9 cellular contexts compared by ENCODE assay signal in the genomic region with DNA sequence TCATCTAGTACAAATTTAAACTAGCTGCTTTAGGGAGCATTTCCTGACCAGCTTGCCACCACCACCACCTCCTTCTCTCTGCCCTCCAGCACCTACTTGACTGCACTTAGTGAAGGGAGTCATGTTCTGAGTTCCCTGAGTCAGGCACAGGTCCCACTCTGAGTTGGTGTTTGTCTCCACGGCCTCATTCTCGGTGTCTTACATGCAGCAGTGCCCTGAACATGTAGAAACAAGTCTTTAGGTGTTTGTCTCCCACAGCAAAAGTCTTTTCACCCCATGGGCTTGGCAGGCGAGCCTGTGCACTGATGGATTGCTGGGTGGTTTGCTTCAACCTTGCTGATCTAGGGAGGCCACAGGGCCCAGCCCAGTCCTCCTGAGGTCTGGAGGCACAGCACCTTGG. TPM values are rescaled to one million over a fixed set of nuclear protein-coding genes. Genes with fewer than 3 reads are reported as not detected.
A peak's percentile ranks its signal among the peaks of the same experiment; 100 is the strongest.
DNase-seq lines count a peak whose midpoint lies in the region; ATAC-seq, FAIRE-seq and TF ChIP-seq lines count a peak whose summit lies in the region.
"Had no signal": no experiment of that assay in that cellular context is flagged by ENCODE, and none has a peak within 500 bp of the region (broad histone marks: within the 10 kb centered on the region; RNA-seq: fewer than 3 reads in every experiment).

No MANE protein-coding gene starts in this region.

- H3K36me3 ChIP-seq in endodermal cell (ENCODE audit: control insufficient read depth, insufficient read depth, low read length), result peaks cover 40% of the 10 kb centered on the region

- no peak overlapping the region for H3K9ac ChIP-seq in endodermal cell (ENCODE audit: extremely low read depth, low read length, poor library complexity, severe bottlenecking)

- H3K4me3 ChIP-seq in endodermal cell (ENCODE audit: low read length), result no peak overlapping the region

- H3K9me3 Mint-ChIP-seq in T-helper 1 cell treated with Interleukin-12 subunit alpha and Interleukin-12 subunit beta and Interleukin-4 antibody, amounts not matched to agents 30 μg/mL and 1 μg/mL, for 36 hours, result no peaks in the 10 kb centered on the region
- H3K9me3 Mint-ChIP-seq in endodermal cell, result no peaks in the 10 kb centered on the region
- H3K9me3 Mint-ChIP-seq in stimulated activated effector memory CD8-positive, alpha-beta T cell treated with anti-CD3 and anti-CD28 coated beads, Interleukin-12 subunit alpha, Interleukin-12 subunit beta, amount 100 ng/mL, for 72 hours, result no peaks in the 10 kb centered on the region

- H3K4me3 Mint-ChIP-seq in T-helper 1 cell treated with Interleukin-12 subunit alpha and Interleukin-12 subunit beta and Interleukin-4 antibody, amounts not matched to agents 30 μg/mL and 1 μg/mL, for 36 hours, result peak overlapping the region; percentile 65
- no peak overlapping the region for H3K4me3 Mint-ChIP-seq in endodermal cell
- peak overlapping the region; percentile 64 for H3K4me3 Mint-ChIP-seq in stimulated activated effector memory CD8-positive, alpha-beta T cell treated with anti-CD3 and anti-CD28 coated beads, Interleukin-12 subunit alpha, Interleukin-12 subunit beta, amount 100 ng/mL, for 72 hours

- H3K27me3 Mint-ChIP-seq in T-helper 1 cell treated with Interleukin-12 subunit alpha and Interleukin-12 subunit beta and Interleukin-4 antibody, amounts not matched to agents 30 μg/mL and 1 μg/mL, for 36 hours (ENCODE audit: low read depth), result no peaks in the 10 kb centered on the region
- no peaks in the 10 kb centered on the region for H3K27me3 Mint-ChIP-seq in endodermal cell (ENCODE audit: insufficient read depth)

- no peaks in the 10 kb centered on the region for H3K9me3 ChIP-seq in endodermal cell (ENCODE audit: control insufficient read depth, low read length)

- peak; percentile 80 for ATAC-seq in stimulated activated effector memory CD8-positive, alpha-beta T cell treated with anti-CD3 and anti-CD28 coated beads, Interleukin-12 subunit alpha, Interleukin-12 subunit beta, amount 100 ng/mL, for 72 hours
- no peak for ATAC-seq in HG02763 (IDR thresholded peaks at IDR 0.05; ENCODE audit: unreplicated experiment)
- no peak for ATAC-seq in GM18517 (IDR thresholded peaks at IDR 0.05; ENCODE audit: unreplicated experiment)
- no peak for ATAC-seq in GM21367 (IDR thresholded peaks at IDR 0.05; ENCODE audit: unreplicated experiment)

- TF ChIP-seq POLR2A in GM12891 (IDR thresholded peaks at IDR 0.05; ENCODE audit: low read depth, low read length), result no peak

- no peaks in the 10 kb centered on the region for H3K27me3 ChIP-seq in endodermal cell (ENCODE audit: control insufficient read depth, insufficient read depth, low read length, poor library complexity, severe bottlenecking)

- H3K4me1 ChIP-seq in endodermal cell (ENCODE audit: control insufficient read depth, insufficient read depth, low read length), result peaks cover 15% of the 10 kb centered on the region

- peak; percentile 78 for FAIRE-seq in GM12891 (lab: Jason Lieb, UNC)

- DNase-seq in GM12891 (ENCODE audit: insufficient read length, low spot score), result no peak
- DNase-seq in endodermal cell, result no peak
- DNase-seq in stimulated activated effector memory CD8-positive, alpha-beta T cell treated with anti-CD3 and anti-CD28 coated beads, Interleukin-12 subunit alpha, Interleukin-12 subunit beta, amount 100 ng/mL, for 72 hours (ENCODE audit: low spot score in 2 of 2), result no peak
- no peak for DNase-seq in NOMO-1 (lab: John Stamatoyannopoulos, UW; ENCODE audit: unreplicated experiment in 2 of 2)
- DNase-seq: NCI-H2081 treated with DMSO at 0.1 percent for 48 hours had no signal

- H3K27ac ChIP-seq in endodermal cell (ENCODE audit: low read depth, low read length), result no peak overlapping the region

- peak overlapping the region; percentile 88 for H3K27ac Mint-ChIP-seq in T-helper 1 cell treated with Interleukin-12 subunit alpha and Interleukin-12 subunit beta and Interleukin-4 antibody, amounts not matched to agents 30 μg/mL and 1 μg/mL, for 36 hours
- H3K27ac Mint-ChIP-seq in endodermal cell, result peak overlapping the region; percentile 60
- peak overlapping the region; percentile 96 for H3K27ac Mint-ChIP-seq in stimulated activated effector memory CD8-positive, alpha-beta T cell treated with anti-CD3 and anti-CD28 coated beads, Interleukin-12 subunit alpha, Interleukin-12 subunit beta, amount 100 ng/mL, for 72 hours

- H3K36me3 Mint-ChIP-seq in T-helper 1 cell treated with Interleukin-12 subunit alpha and Interleukin-12 subunit beta and Interleukin-4 antibody, amounts not matched to agents 30 μg/mL and 1 μg/mL, for 36 hours (ENCODE audit: low read depth), result peaks cover 49% of the 10 kb centered on the region
- H3K36me3 Mint-ChIP-seq in endodermal cell (ENCODE audit: low read depth), result peaks cover 29% of the 10 kb centered on the region
- peaks cover 57% of the 10 kb centered on the region for H3K36me3 Mint-ChIP-seq in stimulated activated effector memory CD8-positive, alpha-beta T cell treated with anti-CD3 and anti-CD28 coated beads, Interleukin-12 subunit alpha, Interleukin-12 subunit beta, amount 100 ng/mL, for 72 hours

- H3K4me1 Mint-ChIP-seq in T-helper 1 cell treated with Interleukin-12 subunit alpha and Interleukin-12 subunit beta and Interleukin-4 antibody, amounts not matched to agents 30 μg/mL and 1 μg/mL, for 36 hours (ENCODE audit: low read depth), result peaks cover 87% of the 10 kb centered on the region
- H3K4me1 Mint-ChIP-seq in endodermal cell, result peaks cover 50% of the 10 kb centered on the region
- peaks cover 85% of the 10 kb centered on the region for H3K4me1 Mint-ChIP-seq in stimulated activated effector memory CD8-positive, alpha-beta T cell treated with anti-CD3 and anti-CD28 coated beads, Interleukin-12 subunit alpha, Interleukin-12 subunit beta, amount 100 ng/mL, for 72 hours

- TF ChIP-seq CTCF in endodermal cell (conservative IDR thresholded peaks at IDR 0.05), result no peak

- WGBS in endodermal cell (ENCODE audit: insufficient coverage in 1 of 2, insufficient read length in 1 of 2), 2 experiments, result 92% methylated on average over 3 of the region's 3 CpGs; no CpG with 5 or more reads in 1 of the 2 experiments

TF ChIP-seq in GM12891, 5 proteins besides CTCF, POLR2A, EP300 and RAD21:
- no peak for TF ChIP-seq PAX5 (IDR thresholded peaks at IDR 0.05; ENCODE audit: insufficient read depth, low read length, severe bottlenecking)

RNA-seq across cellular contexts. Expression of a gene that starts 16.9 kb away (rescaled TPM):
- 5.2 TPM for polyA plus RNA-seq in GM12891 (2012; ENCODE audit: low read depth, missing spikeins)
- total RNA-seq in endodermal cell, result 100 to 1,000 TPM; 121 to 123 TPM
- 142 TPM for polyA plus RNA-seq in endodermal cell (2013, experiment 1 of 2)
- polyA plus RNA-seq in endodermal cell (2013, experiment 2 of 2), result 127 TPM
